Comparison of ENCODE assay signal across 1 cellular context in genomic region chr1:211825990-211826389, GRCh38.
TF ChIP-seq lines count a peak whose summit lies in the region.

No MANE protein-coding gene starts in this region.

TF ChIP-seq in SK-N-SH, 30 proteins besides CTCF, POLR2A, EP300 and RAD21:
- peak; percentile 61; the same call in 1 of the 2 replicates for TF ChIP-seq JUND (IDR thresholded peaks at IDR 0.05)
- TF ChIP-seq FOSL2 (IDR thresholded peaks at IDR 0.05; ENCODE audit: borderline replicate concordance, low read depth): peak; percentile 54; the same call in 1 of the 2 replicates
- no peak for TF ChIP-seq NFIC (IDR thresholded peaks at IDR 0.05; ENCODE audit: borderline replicate concordance)
- TF ChIP-seq TCF12 (IDR thresholded peaks at IDR 0.05): peak; percentile 14; the same call in 1 of the 2 replicates
